In genomic region chr12:100793182-100793581, GRCh38 we compare ENCODE assay signal across 21 cellular contexts. TPM values are rescaled to one million over a fixed set of nuclear protein-coding genes. Genes with fewer than 3 reads are reported as not detected.
DNase-seq lines count a peak whose midpoint lies in the region; ATAC-seq and TF ChIP-seq lines count a peak whose summit lies in the region.
"Had no signal": no experiment of that assay in that cellular context is flagged by ENCODE, and none has a peak within 500 bp of the region (broad histone marks: within the 10 kb centered on the region; RNA-seq: fewer than 3 reads in every experiment).

No MANE protein-coding gene starts in this region.

- CTCF ChIA-PET in MCF 10A (lab: Yijun Ruan, JAX) = no interaction called here
- CTCF ChIA-PET in naive thymus-derived CD4-positive, alpha-beta T cell (lab: Charles Lee) = no interaction called here

- H3K36me3 Mint-ChIP-seq in MCF 10A (ENCODE audit: insufficient read depth, unreplicated experiment) (peaks cover under 1% of the 10 kb centered on the region), natural killer cell (no peaks in the 10 kb centered on the region)
- peaks cover 0 to 5% (median 0%) of the 10 kb centered on the region in 5 donors for H3K36me3 Mint-ChIP-seq in naive thymus-derived CD4-positive, alpha-beta T cell
- H3K36me3 Mint-ChIP-seq: activated naive CD4-positive, alpha-beta T cell treated with anti-CD3 and anti-CD28 coated beads, Interleukin-2, amount 50 U/mL, for 24 hours; CD8-positive, alpha-beta T cell; memory B cell had no signal

- H3K27ac Mint-ChIP-seq in MCF 10A (ENCODE audit: low read depth, unreplicated experiment) = no peak overlapping the region
- no peak overlapping the region for H3K27ac Mint-ChIP-seq in natural killer cell
- H3K27ac Mint-ChIP-seq in naive thymus-derived CD4-positive, alpha-beta T cell = no peak overlapping the region
- H3K27ac Mint-ChIP-seq: activated CD4-positive, alpha-beta T cell treated with anti-CD3 and anti-CD28 coated beads for 36 hours; activated naive CD4-positive, alpha-beta T cell treated with anti-CD3 and anti-CD28 coated beads, Interleukin-2, amount 50 U/mL, for 24 hours; CD8-positive, alpha-beta T cell; effector memory CD8-positive, alpha-beta T cell; memory B cell had no signal

- H3K9me3 Mint-ChIP-seq in MCF 10A (ENCODE audit: unreplicated experiment) (peaks cover 6% of the 10 kb centered on the region), natural killer cell (peaks cover 6% of the 10 kb centered on the region in 2 donors)
- H3K9me3 Mint-ChIP-seq in naive thymus-derived CD4-positive, alpha-beta T cell = peaks cover 0 to 7% (median 2%) of the 10 kb centered on the region in 11 donors
- H3K9me3 Mint-ChIP-seq: neural crest cell had no signal

- H3K27me3 ChIP-seq in breast epithelium (no peaks in the 10 kb centered on the region), adrenal gland (no peaks in the 10 kb centered on the region), foreskin keratinocyte (no peaks in the 10 kb centered on the region)
- no peaks in the 10 kb centered on the region for H3K27me3 ChIP-seq in naive thymus-derived CD4-positive, alpha-beta T cell (ENCODE audit: control insufficient read depth in 2 of 2, insufficient read depth in 2 of 2, low read length in 2 of 2)
- H3K27me3 ChIP-seq: right atrium auricular region had no signal

- ATAC-seq in foreskin keratinocyte (peak; percentile 87), HG03354 (IDR thresholded peaks at IDR 0.05; ENCODE audit: poor library complexity, severe bottlenecking, unreplicated experiment) (no peak), natural killer cell (no peak)
- no peak for ATAC-seq in naive thymus-derived CD4-positive, alpha-beta T cell
- ATAC-seq: activated CD4-positive, alpha-beta T cell treated with anti-CD3 and anti-CD28 coated beads for 36 hours; CD8-positive, alpha-beta T cell; effector memory CD8-positive, alpha-beta T cell; K562 had no signal

- TF ChIP-seq POLR2A in breast epithelium (IDR thresholded peaks at IDR 0.05) (no peak), adrenal gland (IDR thresholded peaks at IDR 0.05) (no peak)

- intact Hi-C loops in MCF 10A (cut with micrococcal nuclease) (no loop called here), breast epithelium (cut with DNase I; ENCODE audit: low total_unique reads) (no loop called here), adrenal gland (cut with DNase I) (no loop called here), natural killer cell (cut with micrococcal nuclease) (no loop called here)
- intact Hi-C loops in naive thymus-derived CD4-positive, alpha-beta T cell (cut with micrococcal nuclease) = no loop called here

- TF ChIP-seq CTCF in MCF 10A (IDR thresholded peaks at IDR 0.05; ENCODE audit: unreplicated experiment) = no peak
- TF ChIP-seq CTCF in breast epithelium (IDR thresholded peaks at IDR 0.05) = no peak
- TF ChIP-seq CTCF in adrenal gland (IDR thresholded peaks at IDR 0.05) = no peak
- no peak for TF ChIP-seq CTCF in foreskin keratinocyte (conservative IDR thresholded peaks at IDR 0.05)
- no peak for TF ChIP-seq CTCF in natural killer cell (IDR thresholded peaks at IDR 0.05)

- H3K4me3 Mint-ChIP-seq in MCF 10A (ENCODE audit: unreplicated experiment) (no peak overlapping the region), natural killer cell (no peak overlapping the region)
- H3K4me3 Mint-ChIP-seq in naive thymus-derived CD4-positive, alpha-beta T cell = no peak overlapping the region
- H3K4me3 Mint-ChIP-seq: activated CD4-positive, alpha-beta T cell treated with anti-CD3 and anti-CD28 coated beads for 36 hours; activated naive CD4-positive, alpha-beta T cell treated with anti-CD3 and anti-CD28 coated beads, Interleukin-2, amount 50 U/mL, for 24 hours; CD8-positive, alpha-beta T cell; effector memory CD8-positive, alpha-beta T cell; memory B cell; neural crest cell had no signal

- BruUV-seq in MCF 10A (replicated peaks; lab: Mats Ljungman, UMichigan) = no TSS peak

- peaks cover 5% of the 10 kb centered on the region for H3K4me1 Mint-ChIP-seq in MCF 10A (ENCODE audit: insufficient read depth, unreplicated experiment)
- no peaks in the 10 kb centered on the region for H3K4me1 Mint-ChIP-seq in natural killer cell
- no peaks in the 10 kb centered on the region for H3K4me1 Mint-ChIP-seq in naive thymus-derived CD4-positive, alpha-beta T cell
- H3K4me1 Mint-ChIP-seq: activated CD4-positive, alpha-beta T cell treated with anti-CD3 and anti-CD28 coated beads for 36 hours; activated naive CD4-positive, alpha-beta T cell treated with anti-CD3 and anti-CD28 coated beads, Interleukin-2, amount 50 U/mL, for 24 hours; memory B cell had no signal

- H3K27ac ChIP-seq in breast epithelium (no peak overlapping the region), adrenal gland (no peak overlapping the region), foreskin keratinocyte (no peak overlapping the region)
- H3K27ac ChIP-seq in naive thymus-derived CD4-positive, alpha-beta T cell (ENCODE audit: low read depth, low read length) = no peak overlapping the region
- H3K27ac ChIP-seq: 22Rv1, right atrium auricular region had no signal

- H3K4me1 ChIP-seq in breast epithelium (no peaks in the 10 kb centered on the region), adrenal gland (replicated peaks in 1 of 2) (no peaks in the 10 kb centered on the region), foreskin keratinocyte (peaks cover 28% of the 10 kb centered on the region)
- no peaks in the 10 kb centered on the region for H3K4me1 ChIP-seq in naive thymus-derived CD4-positive, alpha-beta T cell (ENCODE audit: control insufficient read depth in 2 of 2, insufficient read depth in 2 of 2, low read length in 2 of 2)
- H3K4me1 ChIP-seq: right atrium auricular region had no signal

- no peak overlapping the region for H3K4me3 ChIP-seq in breast epithelium
- H3K4me3 ChIP-seq in adrenal gland = no peak overlapping the region
- no peak overlapping the region for H3K4me3 ChIP-seq in naive thymus-derived CD4-positive, alpha-beta T cell (ENCODE audit: low read length)
- H3K4me3 ChIP-seq: K562, right atrium auricular region had no signal

- H3K9me3 ChIP-seq in breast epithelium (no peaks in the 10 kb centered on the region), adrenal gland (replicated peaks in 1 of 3) (no peaks in the 10 kb centered on the region)
- no peaks in the 10 kb centered on the region for H3K9me3 ChIP-seq in naive thymus-derived CD4-positive, alpha-beta T cell (ENCODE audit: control insufficient read depth in 2 of 3, low read length in 3 of 3)
- H3K9me3 ChIP-seq: right atrium auricular region had no signal

- H3K36me3 ChIP-seq in breast epithelium (no peaks in the 10 kb centered on the region), adrenal gland (replicated peaks in 1 of 2) (no peaks in the 10 kb centered on the region)
- no peaks in the 10 kb centered on the region for H3K36me3 ChIP-seq in naive thymus-derived CD4-positive, alpha-beta T cell (ENCODE audit: control insufficient read depth in 2 of 3, insufficient read depth in 3 of 3, low read length in 3 of 3)
- H3K36me3 ChIP-seq: right atrium auricular region had no signal

- peak; percentile 8 for DNase-seq in MCF 10A (ENCODE audit: unreplicated experiment)
- DNase-seq in breast epithelium (ENCODE audit: low spot score in 2 of 2) = no peak
- DNase-seq in adrenal gland = peak in 4 of 7 donors; percentile 9 to 40 (median 18)
- peak; percentile 39 to 70 for DNase-seq in foreskin keratinocyte
- no peak for DNase-seq in natural killer cell
- no peak for DNase-seq in naive thymus-derived CD4-positive, alpha-beta T cell
- DNase-seq in NCI-H2081 treated with DMSO at 0.1 percent for 48 hours (lab: John Stamatoyannopoulos, UW) = no peak
- DNase-seq: activated CD4-positive, alpha-beta T cell treated with anti-CD3 and anti-CD28 coated beads for 36 hours; CD8-positive, alpha-beta T cell; central memory CD4-positive, alpha-beta T cell; effector memory CD8-positive, alpha-beta T cell; NCI-H2171 treated with DMSO at 0.1 percent for 48 hours; stimulated activated CD4-positive, alpha-beta T cell treated with anti-CD3 and anti-CD28 coated beads, Interleukin-2, amount 100 ng/mL, for 48 hours; T-helper 2 cell had no signal

- 23 to 30% (median 24%) methylated on average over 2 of the region's 2 CpGs for WGBS in adrenal gland, 4 donors

- POLR2A ChIA-PET in MCF 10A (lab: Yijun Ruan, JAX) = no interaction called here
- POLR2A ChIA-PET in naive thymus-derived CD4-positive, alpha-beta T cell (lab: Charles Lee) = no interaction called here

- peaks cover 12% of the 10 kb centered on the region for H3K27me3 Mint-ChIP-seq in MCF 10A (ENCODE audit: insufficient read depth, unreplicated experiment)
- peaks cover 5 to 12% of the 10 kb centered on the region in 2 donors for H3K27me3 Mint-ChIP-seq in natural killer cell (ENCODE audit: low read depth in 2 of 2)
- peaks cover 9 to 30% (median 16%) of the 10 kb centered on the region in 5 donors for H3K27me3 Mint-ChIP-seq in naive thymus-derived CD4-positive, alpha-beta T cell

RNA-seq across cellular contexts. Expression of gene ANO4, which starts 1.4 kb away (rescaled TPM):
- total RNA-seq in MCF 10A (2022) (0.15 and 0.91 TPM in 2 replicates), breast epithelium (1 to 10 TPM in 1 of 3 donors, under 1 TPM in 2; 0.33 to 1.0 (median 0.80) TPM), adrenal gland (10 to 100 TPM in 5 of 8 donors, 1 to 10 TPM in 3; 7.2 to 37.4 (median 16.9) TPM), foreskin keratinocyte (16.6 and 48.9 TPM in 2 replicates), natural killer cell (not detected)
- polyA plus RNA-seq in adrenal gland (10 to 100 TPM in 1 of 3 donors, 1 to 10 TPM in 2; 5.6 to 10.8 (median 9.2) TPM), foreskin keratinocyte (9.0 and 22.8 TPM in 2 replicates)
- not detected for total RNA-seq in naive thymus-derived CD4-positive, alpha-beta T cell
- polyA plus RNA-seq in naive thymus-derived CD4-positive, alpha-beta T cell = not detected
- total RNA-seq: activated CD4-positive, alpha-beta T cell treated with anti-CD3 and anti-CD28 coated beads for 36 hours; CD8-positive, alpha-beta T cell; K562 had no signal
- polyA plus RNA-seq: K562 had no signal

Comparison
In these comparisons a context has a peak if more than half of its experiments do, and no peak if none do; other contexts are left out.
1. DNase-seq: peak in MCF 10A (single experiment), adrenal gland (4 of 7) and foreskin keratinocyte (2 of 2); none in breast epithelium (0 of 2), natural killer cell (single experiment), naive thymus-derived CD4-positive, alpha-beta T cell (0 of 9) and NCI-H2081 treated with DMSO at 0.1 percent for 48 hours (single experiment).